Comparison of ENCODE assay signal across 22 cellular contexts in the genomic region with DNA sequence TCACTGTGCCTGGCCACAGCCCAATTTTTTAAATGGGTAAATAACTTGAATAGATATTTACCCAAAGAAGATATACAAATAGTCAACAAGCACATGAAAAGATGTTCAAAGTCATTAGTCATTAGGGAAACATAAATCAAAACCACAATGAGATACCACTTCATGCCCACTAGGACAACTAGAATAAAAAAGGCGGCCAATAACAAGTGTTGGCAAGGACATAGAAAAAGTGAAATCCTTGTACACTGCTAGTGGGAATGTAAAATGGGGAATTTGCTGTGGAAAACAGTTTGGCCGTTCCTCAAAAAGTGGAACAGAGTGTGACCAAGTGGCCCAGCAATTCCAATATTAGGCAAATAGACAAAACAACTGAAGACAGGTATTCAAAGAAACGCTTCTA.
DNase-seq lines count a peak whose midpoint lies in the region; ATAC-seq, FAIRE-seq and TF ChIP-seq lines count a peak whose summit lies in the region.
"Had no signal": no experiment of that assay in that cellular context is flagged by ENCODE, and none has a peak within 500 bp of the region (broad histone marks: within the 10 kb centered on the region; RNA-seq: fewer than 3 reads in every experiment).

No MANE protein-coding gene starts in this region.

- peaks cover 22% of the 10 kb centered on the region for H3K4me1 Mint-ChIP-seq in Caco-2 (ENCODE audit: low read depth, unreplicated experiment)
- H3K4me1 Mint-ChIP-seq: B cell; CD8-positive, alpha-beta memory T cell had no signal

- ATAC-seq in A549 (no peak), HG02970 (IDR thresholded peaks at IDR 0.05; ENCODE audit: low FRiP score, unreplicated experiment) (no peak), GM21390 (IDR thresholded peaks at IDR 0.05; ENCODE audit: unreplicated experiment) (no peak)
- ATAC-seq: GM12878 had no signal

- H3K4me1 ChIP-seq in A549: no peaks in the 10 kb centered on the region
- H3K4me1 ChIP-seq in Caco-2: peaks cover 4% of the 10 kb centered on the region
- no peaks in the 10 kb centered on the region for H3K4me1 ChIP-seq in HEK293 (ENCODE audit: control insufficient read depth, insufficient read depth, low read length)

- no peak for TF ChIP-seq RAD21 in A549 (conservative IDR thresholded peaks at IDR 0.05 in 1 of 2, IDR thresholded peaks at IDR 0.05 in 1 of 2)

- FAIRE-seq in A549 (lab: Jason Lieb, UNC): no peak
- FAIRE-seq: GM12878, H1 had no signal

- BruUV-seq in Caco-2 (replicated peaks; lab: Mats Ljungman, UMichigan): no TSS peak

- TF ChIP-seq EP300 in A549 (IDR thresholded peaks at IDR 0.05): no peak

- 82% methylated on average over 3 of the region's 3 CpGs for WGBS in A549 (ENCODE audit: missing lambda C conversion rate)

- peaks cover 35% of the 10 kb centered on the region for H3K9me3 ChIP-seq in A549
- peaks cover 7% of the 10 kb centered on the region for H3K9me3 ChIP-seq in Caco-2
- H3K9me3 ChIP-seq in HEK293 (ENCODE audit: control insufficient read depth, insufficient read depth, low read depth, low read length): no peaks in the 10 kb centered on the region

- no peak overlapping the region for H3K4me2 ChIP-seq in A549
- H3K4me2 ChIP-seq: BLaER1 had no signal

- POLR2A ChIA-PET in A549 (lab: Yijun Ruan, JAX) (no interaction called here), Caco-2 (lab: Charles Lee) (no interaction called here), HEK293 (lab: Yijun Ruan, JAX) (no interaction called here)

- TF ChIP-seq CTCF in A549 (IDR thresholded peaks at IDR 0.05) (no peak), Caco-2 (IDR thresholded peaks at IDR 0.05; ENCODE audit: insufficient read depth in 1 of 2, low read depth in 1 of 2, low read length in 1 of 2, severe bottlenecking in 1 of 2, unreplicated experiment in 1 of 2) (no peak), HEK293 (tag by site-specific recombination; IDR thresholded peaks at IDR 0.05) (no peak)

- H3K4me3 Mint-ChIP-seq in Caco-2 (ENCODE audit: unreplicated experiment): no peak overlapping the region
- H3K4me3 Mint-ChIP-seq: B cell; CD4-positive, alpha-beta T cell; CD8-positive, alpha-beta memory T cell had no signal

- no peak for TF ChIP-seq POLR2A in A549 (IDR thresholded peaks at IDR 0.05; ENCODE audit: low read length)

- CTCF ChIA-PET in A549 (lab: Yijun Ruan, JAX) (no interaction called here), Caco-2 (lab: Charles Lee) (no interaction called here), HEK293 (lab: Yijun Ruan, JAX) (interaction anchor here (0.7 kb wide), 1 partner anchor 8 kb away, joined by 3 read pairs; no protein-coding TSS in a partner anchor)

- no peak overlapping the region for H3K4me3 ChIP-seq in A549
- no peak overlapping the region for H3K4me3 ChIP-seq in Caco-2 (ENCODE audit: low read depth, low read length)
- no peak overlapping the region for H3K4me3 ChIP-seq in HEK293 (ENCODE audit: low read depth, low read length)
- H3K4me3 ChIP-seq: BLaER1, GM12878, GM23248 had no signal

- H3K27me3 Mint-ChIP-seq in Caco-2 (ENCODE audit: insufficient read depth, unreplicated experiment): no peaks in the 10 kb centered on the region
- H3K27me3 Mint-ChIP-seq: B cell had no signal

- no peak overlapping the region for H3K27ac ChIP-seq in A549
- no peak overlapping the region for H3K27ac ChIP-seq in HEK293 (ENCODE audit: extremely low read depth, low read depth, low read length)
- H3K27ac ChIP-seq: BLaER1, C4-2B, GM23248 had no signal

- peaks cover 10% of the 10 kb centered on the region for H3K36me3 Mint-ChIP-seq in Caco-2 (ENCODE audit: insufficient read depth, unreplicated experiment)
- H3K36me3 Mint-ChIP-seq: CD8-positive, alpha-beta memory T cell had no signal

- peak in 1 of 2 experiments; percentile 33 for DNase-seq in A549 (ENCODE audit: low read depth in 1 of 2, low spot score in 1 of 2)
- no peak for DNase-seq in Caco-2
- peak; percentile 12 for DNase-seq in SW480 (ENCODE audit: low spot score)
- DNase-seq in posterior cingulate gyrus: no peak
- no peak for DNase-seq in CD1c-positive myeloid dendritic cell (ENCODE audit: extremely low spot score)
- DNase-seq: Calu3; CD4-positive, alpha-beta T cell; CD8-positive, alpha-beta memory T cell; DMS79; EL; GDM1; GM23248; H7; HCEC 1CT had no signal

- no peaks in the 10 kb centered on the region for H3K27me3 ChIP-seq in Caco-2 (replicated peaks; ENCODE audit: control insufficient read depth, insufficient read depth, low read length)
- H3K27me3 ChIP-seq: BLaER1 had no signal

- H3K36me3 ChIP-seq in Caco-2 (ENCODE audit: control insufficient read depth, insufficient read depth, low read length): no peaks in the 10 kb centered on the region
- H3K36me3 ChIP-seq in HEK293 (ENCODE audit: control insufficient read depth in 2 of 2, insufficient read depth in 1 of 2, low read length in 2 of 2): no peaks in the 10 kb centered on the region
- H3K36me3 ChIP-seq: BLaER1 had no signal

- H3K9me3 Mint-ChIP-seq in Caco-2 (ENCODE audit: unreplicated experiment): peaks cover 27% of the 10 kb centered on the region
- H3K9me3 Mint-ChIP-seq: CD4-positive, alpha-beta T cell had no signal

- intact Hi-C loops in Caco-2 (cut with micrococcal nuclease; ENCODE audit: unreplicated experiment): loop anchor here (5.0 kb wide), 1 partner anchor 78 kb away; no protein-coding TSS in a partner anchor
- intact Hi-C loops in posterior cingulate gyrus (cut with DNase I): no loop called here

- peak overlapping the region; percentile 89 for H3K27ac Mint-ChIP-seq in Caco-2 (ENCODE audit: unreplicated experiment)
- H3K27ac Mint-ChIP-seq: B cell; CD4-positive, alpha-beta T cell; CD8-positive, alpha-beta memory T cell had no signal

TF ChIP-seq in A549, 52 proteins besides CTCF, POLR2A, EP300 and RAD21:
- TF ChIP-seq GATA3 (IDR thresholded peaks at IDR 0.05; ENCODE audit: borderline replicate concordance) (0 out of 2 replicates have a peak, but pooled peaks have one; percentile 22), HES2 (IDR thresholded peaks at IDR 0.05) (no peak), TFCP2L1 (CRISPR knock-in tag; IDR thresholded peaks at IDR 0.05) (no peak), ZFP36 (IDR thresholded peaks at IDR 0.05; ENCODE audit: borderline replicate concordance, partially characterized antibody) (peak; percentile 15), FOSL2 (IDR thresholded peaks at IDR 0.05) (no peak), FOSL2 (CRISPR knock-in tag; IDR thresholded peaks at IDR 0.05) (peak; percentile 15; the same call in 1 of the 2 replicates)

TF ChIP-seq in HEK293, 187 proteins besides CTCF, POLR2A, EP300 and RAD21:
- TF ChIP-seq ZNF580 (tag by site-specific recombination; IDR thresholded peaks at IDR 0.05): no peak
- peak; percentile 66; the same call in 1 of the 2 replicates for TF ChIP-seq ZNF184 (tag by site-specific recombination; IDR thresholded peaks at IDR 0.05)
- TF ChIP-seq ZNF707 (tag by site-specific recombination; IDR thresholded peaks at IDR 0.05): no peak
